Comparison of ENCODE assay signal across 26 cellular contexts in genomic region chr1:207673399-207673798, GRCh38. TPM values are rescaled to one million over a fixed set of nuclear protein-coding genes. Genes with fewer than 3 reads are reported as not detected.
"Had no signal": no experiment of that assay in that cellular context is flagged by ENCODE, and none has a peak within 500 bp of the region (broad histone marks: within the 10 kb centered on the region; RNA-seq: fewer than 3 reads in every experiment).

No MANE protein-coding gene starts in this region.

- ATAC-seq: left lobe of liver; lower lobe of right lung; sciatic nerve; stimulated activated naive B cell treated with anti-CD40 and anti-IgM and Interleukin-4, amounts not matched to agents 10 μg/mL and 1 μg/mL and 100 μg/mL, for 72 hours had no signal

- DNase-seq: activated CD4-positive, alpha-beta T cell treated with anti-CD3 and anti-CD28 coated beads, Interleukin-2, amount 50 U/mL, for 1 hour; activated CD4-positive, CD25-positive, alpha-beta regulatory T cell treated with anti-CD3 and anti-CD28 coated beads, Interleukin-2, amount 50 U/mL, for 72 hours; activated CD8-positive, alpha-beta memory T cell treated with anti-CD3 and anti-CD28 coated beads, Interleukin-2, amount 50 U/mL, for 4 hours; activated naive CD4-positive, alpha-beta T cell; activated naive CD8-positive, alpha-beta T cell treated with anti-CD3 and anti-CD28 coated beads for 36 hours; activated T-cell treated with anti-CD3 and anti-CD28 coated beads, Interleukin-2, amount 50 U/mL, for 24 hours; colonic mucosa; lower lobe of right lung; naive B cell; stimulated activated CD4-positive, alpha-beta T cell treated with anti-CD3 and anti-CD28 coated beads, Interleukin-15, amount 100 ng/mL, for 24 hours; stimulated activated naive B cell treated with anti-CD40 and anti-IgM and Interleukin-4, amounts not matched to agents 10 μg/mL and 1 μg/mL and 100 μg/mL, for 72 hours; WERI-Rb-1 had no signal

- H3K36me3 ChIP-seq: colonic mucosa, lower lobe of right lung, neural progenitor cell, thoracic aorta, vagina, WERI-Rb-1 had no signal

- FAIRE-seq: astrocyte had no signal

- H3K27me3 ChIP-seq: neural progenitor cell, vagina had no signal

- H3K4me3 ChIP-seq: colonic mucosa, lower lobe of right lung, neural progenitor cell, smooth muscle cell, thoracic aorta, vagina had no signal

RNA-seq across cellular contexts. Expression of gene CR1L, which starts 28.5 kb away (rescaled TPM):
- total RNA-seq: activated naive CD8-positive, alpha-beta T cell treated with anti-CD3 and anti-CD28 coated beads for 36 hours; activated T-helper 2 cell treated with anti-CD3 and anti-CD28 coated beads, Interferon-gamma antibody, Interleukin-2, Interleukin-4, amounts not matched to agents 10 μg/mL and 5 μg/mL and 100 μg/mL, durations not matched to agents 14 hours and 24 hours and 36 hours; astrocyte; colonic mucosa; fibroblast of villous mesenchyme; kidney epithelial cell; mucosa of gallbladder; osteoblast; renal cortical epithelial cell; smooth muscle cell; T-helper 2 cell treated with Interferon-gamma antibody and Interleukin-4, amounts not matched to agents 100 ng/mL and 5 ng/mL, for 36 hours; thoracic aorta; vagina had no signal
